In the genomic region with DNA sequence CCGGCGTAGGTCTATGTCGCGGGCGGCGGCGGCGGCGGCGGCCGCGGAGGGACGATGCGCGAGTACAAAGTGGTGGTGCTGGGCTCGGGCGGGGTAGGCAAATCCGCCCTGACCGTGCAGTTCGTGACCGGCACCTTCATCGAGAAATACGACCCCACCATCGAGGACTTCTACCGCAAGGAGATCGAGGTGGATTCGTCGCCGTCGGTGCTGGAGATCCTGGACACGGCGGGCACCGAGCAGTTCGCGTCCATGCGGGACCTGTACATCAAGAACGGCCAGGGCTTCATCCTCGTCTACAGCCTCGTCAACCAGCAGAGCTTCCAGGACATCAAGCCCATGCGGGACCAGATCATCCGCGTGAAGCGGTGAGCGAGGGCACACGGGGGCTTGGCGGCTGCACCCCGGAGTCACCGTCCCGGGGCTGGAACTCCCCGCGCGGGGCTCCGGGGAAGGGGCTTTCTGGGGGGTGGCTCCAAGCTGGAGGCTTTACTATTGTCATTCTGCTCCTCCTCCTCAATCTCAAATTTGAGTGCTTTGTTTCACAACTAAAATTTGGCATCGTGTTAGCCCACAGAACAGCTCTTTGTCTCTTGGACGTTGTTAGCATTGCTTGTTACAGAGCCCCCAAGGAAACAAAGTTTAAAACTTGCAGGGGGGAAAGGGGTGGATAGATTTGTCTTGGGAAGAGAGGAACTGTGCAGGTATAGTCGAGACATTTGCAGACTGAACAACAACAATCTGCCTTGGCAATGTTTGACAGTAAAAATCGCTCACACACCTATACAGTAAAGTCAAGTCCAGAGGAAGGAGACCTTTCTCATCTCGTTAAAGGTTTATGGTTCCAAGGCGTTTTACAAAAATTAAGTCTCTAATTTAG, we compare ENCODE assay signal across 8 cellular contexts. TPM values are rescaled to one million over a fixed set of nuclear protein-coding genes. Genes with fewer than 3 reads are reported as not detected.
DNase-seq lines count a peak whose midpoint lies in the region; ATAC-seq and TF ChIP-seq lines count a peak whose summit lies in the region.

No MANE protein-coding gene starts in this region.

- peak overlapping the region; percentile 52; the same call in 1 of the 2 replicates for H2AFZ ChIP-seq in KMS-11 (ENCODE audit: low read depth)

- H3K4me3 Mint-ChIP-seq in activated CD4-positive, alpha-beta T cell treated with anti-CD3 and anti-CD28 coated beads, Interleukin-2, amount 10 ng/mL, durations not matched to agents 24 days and 14 days, result peak overlapping the region; percentile 94

- H3K4me2 ChIP-seq in KMS-11 (peak overlapping the region; percentile 29; the same call in 1 of the 2 replicates), mesendoderm (ENCODE audit: low read length) (peak overlapping the region; percentile 45)

- H3K27me3 ChIP-seq in KMS-11 (ENCODE audit: insufficient read depth, low read depth), result no peaks in the 10 kb centered on the region
- H3K27me3 ChIP-seq in dorsolateral prefrontal cortex, result no peaks in the 10 kb centered on the region
- H3K27me3 ChIP-seq in mesendoderm (ENCODE audit: insufficient read depth, low read length, poor library complexity), result no peaks in the 10 kb centered on the region

- H2BK120ac ChIP-seq in mesendoderm (ENCODE audit: low read depth, low read length), result peak overlapping the region; percentile 75

- peak; percentile 56 for DNase-seq in Ammon's horn (ENCODE audit: low spot score)
- DNase-seq in activated CD4-positive, alpha-beta T cell treated with anti-CD3 and anti-CD28 coated beads, Interleukin-2, amount 10 ng/mL, durations not matched to agents 24 days and 14 days, result peak; percentile 86
- DNase-seq in dorsolateral prefrontal cortex, result peak; percentile 32 to 67 (median 42)
- DNase-seq in mesendoderm, result peak; percentile 45
- DNase-seq in stimulated activated CD8-positive, alpha-beta memory T cell treated with anti-CD3 and anti-CD28 coated beads, Interleukin-15, amount 100 ng/mL, for 1 hour (ENCODE audit: low read depth), result peak; percentile 13
- no peak for DNase-seq in epidermal melanocyte (ENCODE audit: insufficient read length, low spot score)

- no peak overlapping the region for H3K4me3 ChIP-seq in KMS-11 (IDR thresholded peaks at IDR 0.05; ENCODE audit: insufficient read depth, low read depth, low read length)
- H3K4me3 ChIP-seq in dorsolateral prefrontal cortex, result peak overlapping the region; percentile 48 to 98 (median 86)
- peak overlapping the region; percentile 67 for H3K4me3 ChIP-seq in mesendoderm (ENCODE audit: low read length)

- peaks cover 4% of the 10 kb centered on the region for H3K79me1 ChIP-seq in mesendoderm (ENCODE audit: low read length)

- H3K27me3 Mint-ChIP-seq in activated CD4-positive, alpha-beta T cell treated with anti-CD3 and anti-CD28 coated beads, Interleukin-2, amount 10 ng/mL, durations not matched to agents 24 days and 14 days, result peaks cover 3% of the 10 kb centered on the region

- intact Hi-C loops in activated CD4-positive, alpha-beta T cell treated with anti-CD3 and anti-CD28 coated beads, Interleukin-2, amount 10 ng/mL, durations not matched to agents 24 days and 14 days (cut with micrococcal nuclease), result loop anchor here (5.0 kb wide), 1 partner anchor 307 kb away; no protein-coding TSS in a partner anchor
- intact Hi-C loops in dorsolateral prefrontal cortex (cut with DNase I), result loop anchor here (5.0 to 10.0 kb wide), 5 partner anchors 67 to 540 kb away; partner anchors contain the start of gene MBNL2 (in 2 of the 2)

- no peak overlapping the region for H4K8ac ChIP-seq in mesendoderm (ENCODE audit: low read depth, low read length)

- H3K27ac Mint-ChIP-seq in activated CD4-positive, alpha-beta T cell treated with anti-CD3 and anti-CD28 coated beads, Interleukin-2, amount 10 ng/mL, durations not matched to agents 24 days and 14 days, result peak overlapping the region; percentile 91

- H3K27ac ChIP-seq in KMS-11, result peak overlapping the region; percentile 56; the same call in 1 of the 2 replicates
- peak overlapping the region; percentile 29 to 100 (median 86) for H3K27ac ChIP-seq in dorsolateral prefrontal cortex
- peak overlapping the region; percentile 83 for H3K27ac ChIP-seq in mesendoderm (ENCODE audit: low read depth, low read length)

- peak; percentile 2 for ATAC-seq in GM19395 (IDR thresholded peaks at IDR 0.05; ENCODE audit: unreplicated experiment)

- TF ChIP-seq CTCF in KMS-11 (conservative IDR thresholded peaks at IDR 0.05; ENCODE audit: low read depth, low read length), result no peak
- TF ChIP-seq CTCF in dorsolateral prefrontal cortex (IDR thresholded peaks at IDR 0.05 in 54 of 56, conservative IDR thresholded peaks at IDR 0.05 in 2 of 56; ENCODE audit: low read depth in 1 of 56, partially characterized antibody in 56 of 56), result peak in 1 of 56 donors; percentile 4

- H3K9ac ChIP-seq in KMS-11, result peak overlapping the region; percentile 61; the same call in 1 of the 2 replicates
- peak overlapping the region; percentile 69 for H3K9ac ChIP-seq in mesendoderm (ENCODE audit: low read length)

- no peak overlapping the region for H2BK5ac ChIP-seq in mesendoderm (ENCODE audit: low read length)

- no peak overlapping the region for H3K23ac ChIP-seq in mesendoderm (ENCODE audit: low read length)

- peak overlapping the region; percentile 93 for H3K4ac ChIP-seq in mesendoderm (ENCODE audit: low read depth, low read length)

- no peaks in the 10 kb centered on the region for H3K9me3 Mint-ChIP-seq in activated CD4-positive, alpha-beta T cell treated with anti-CD3 and anti-CD28 coated beads, Interleukin-2, amount 10 ng/mL, durations not matched to agents 24 days and 14 days

- no peaks in the 10 kb centered on the region for H4K20me1 ChIP-seq in KMS-11 (ENCODE audit: insufficient read depth)

- peak overlapping the region; percentile 99 for H3K18ac ChIP-seq in mesendoderm (ENCODE audit: low read length)

- H3K4me1 Mint-ChIP-seq in activated CD4-positive, alpha-beta T cell treated with anti-CD3 and anti-CD28 coated beads, Interleukin-2, amount 10 ng/mL, durations not matched to agents 24 days and 14 days, result peaks cover 32% of the 10 kb centered on the region

- peaks cover 29% of the 10 kb centered on the region; the same call in 1 of the 2 replicates for H3K79me2 ChIP-seq in KMS-11 (ENCODE audit: insufficient read depth, low read depth)
- peaks cover 34% of the 10 kb centered on the region for H3K79me2 ChIP-seq in mesendoderm (ENCODE audit: control insufficient read depth, insufficient read depth, low read length)

- H3K36me3 ChIP-seq in KMS-11 (ENCODE audit: insufficient read depth) (no peaks in the 10 kb centered on the region), mesendoderm (ENCODE audit: control insufficient read depth, insufficient read depth, low read length) (no peaks in the 10 kb centered on the region)

- H4K5ac ChIP-seq in mesendoderm (ENCODE audit: low read length), result no peak overlapping the region

- H2AK5ac ChIP-seq in mesendoderm (ENCODE audit: low read length), result no peak overlapping the region

- H3K36me3 Mint-ChIP-seq in activated CD4-positive, alpha-beta T cell treated with anti-CD3 and anti-CD28 coated beads, Interleukin-2, amount 10 ng/mL, durations not matched to agents 24 days and 14 days (ENCODE audit: low read depth), result peaks cover 3% of the 10 kb centered on the region

- H3K4me1 ChIP-seq in KMS-11 (ENCODE audit: low read depth, poor library complexity, severe bottlenecking), result peaks cover 9% of the 10 kb centered on the region
- peaks cover 3% of the 10 kb centered on the region for H3K4me1 ChIP-seq in mesendoderm (ENCODE audit: control insufficient read depth, low read depth, low read length)

- no peak overlapping the region for H2BK15ac ChIP-seq in mesendoderm (replicated peaks; ENCODE audit: low read depth)

- H3K56ac ChIP-seq in mesendoderm (ENCODE audit: low read length), result peak overlapping the region; percentile 83

- WGBS in mesendoderm (ENCODE audit: extremely low coverage, insufficient coverage, low lambda C conversion rate), result no CpG with 5 or more reads among the region's 59 CpGs

RNA-seq across cellular contexts. Expression of gene RAP2A, which starts 0.7 kb away (rescaled TPM):
- total RNA-seq in activated CD4-positive, alpha-beta T cell treated with anti-CD3 and anti-CD28 coated beads, Interleukin-2, amount 10 ng/mL, durations not matched to agents 24 days and 14 days, result 20.8 and 22.1 TPM in 2 replicates
- 100 to 1,000 TPM in 116 of 120 experiments, 10 to 100 TPM in 4; 88.1 to 180 (median 141) TPM for total RNA-seq in dorsolateral prefrontal cortex
- polyA plus RNA-seq in mesendoderm (2013, experiment 1 of 2), result 33.8 TPM
- 34.7 TPM for polyA plus RNA-seq in mesendoderm (2013, experiment 2 of 2)
